In genomic region chr10:63314020-63314419, GRCh38 we compare ENCODE assay signal across 1 cellular context.
TF ChIP-seq lines count a peak whose summit lies in the region.

No MANE protein-coding gene starts in this region.

TF ChIP-seq in HepG2, 621 proteins besides CTCF, POLR2A, EP300 and RAD21 (continued from another document):
- no peak for TF ChIP-seq GRHL1 (CRISPR knock-in tag; conservative IDR thresholded peaks at IDR 0.05)
- TF ChIP-seq MTF1 (CRISPR knock-in tag; IDR thresholded peaks at IDR 0.05): no peak
- no peak for TF ChIP-seq ZBTB1 (CRISPR knock-in tag; IDR thresholded peaks at IDR 0.05; ENCODE audit: borderline replicate concordance)
- no peak for TF ChIP-seq ZBTB38 (CRISPR knock-in tag; IDR thresholded peaks at IDR 0.05)
- TF ChIP-seq ZMYM2 (CRISPR knock-in tag; IDR thresholded peaks at IDR 0.05): no peak
- TF ChIP-seq ZNF207 (IDR thresholded peaks at IDR 0.05; ENCODE audit: borderline replicate concordance): no peak
- no peak for TF ChIP-seq EHMT2 (IDR thresholded peaks at IDR 0.05; ENCODE audit: borderline replicate concordance, low read depth, low read length)
- TF ChIP-seq ARID2 (CRISPR knock-in tag; IDR thresholded peaks at IDR 0.05; ENCODE audit: borderline replicate concordance): no peak
- no peak for TF ChIP-seq THAP11 (CRISPR knock-in tag; IDR thresholded peaks at IDR 0.05)
- no peak for TF ChIP-seq SMC3 (IDR thresholded peaks at IDR 0.05; ENCODE audit: low read length)
TF ChIP-seq in HepG2: peak in this region for 0.
